ENCODE assay signal across 8 cellular contexts in genomic region chr6:113858605-113859348, GRCh38. TPM values are rescaled to one million over a fixed set of nuclear protein-coding genes. Genes with fewer than 3 reads are reported as not detected.
A peak's percentile ranks its signal among the peaks of the same experiment; 100 is the strongest.
DNase-seq lines count a peak whose midpoint lies in the region; ATAC-seq and TF ChIP-seq lines count a peak whose summit lies in the region.

No MANE protein-coding gene starts in this region.

- peak overlapping the region; percentile 81 to 82 for H3K27ac ChIP-seq in liver (ENCODE audit: low read depth in 1 of 2, low read length in 2 of 2)

- H3K4me3 ChIP-seq in BE2C (ENCODE audit: low read depth, low read length) = peak overlapping the region; percentile 90
- peak overlapping the region; percentile 40 to 70 (median 51) for H3K4me3 ChIP-seq in liver (ENCODE audit: low read depth in 1 of 3, low read length in 3 of 3)

- H3K9ac ChIP-seq in liver (ENCODE audit: low read depth in 1 of 2, low read length in 2 of 2) = peak overlapping the region; percentile 10 to 80

- H3K9me3 ChIP-seq in BE2C = no peaks in the 10 kb centered on the region
- H3K9me3 ChIP-seq in liver (ENCODE audit: control insufficient read depth in 4 of 4, low read length in 3 of 4) = no peaks in the 10 kb centered on the region

- under 1% methylated on average over 59 of the region's 59 CpGs for WGBS in liver

- peak; percentile 91 for TF ChIP-seq POLR2A in GM19099 (IDR thresholded peaks at IDR 0.05; ENCODE audit: extremely low read depth, insufficient read length, low read depth)

- H3K36me3 ChIP-seq in BE2C (peaks cover 16% of the 10 kb centered on the region), liver (ENCODE audit: control insufficient read depth in 4 of 4, insufficient read depth in 3 of 4, low read depth in 1 of 4, low read length in 3 of 4) (no peaks in the 10 kb centered on the region)

- DNase-seq in BE2C (peak; percentile 94), NCI-H460 (ENCODE audit: extremely low read depth, low read depth) (peak; percentile 58), dedifferentiated amniotic fluid mesenchymal stem cell (ENCODE audit: extremely low spot score) (peak; percentile 88)
- DNase-seq in activated CD4-positive, alpha-beta T cell treated with anti-CD3 and anti-CD28 coated beads, Interleukin-2, amount 50 U/mL, for 1 hour = peak; percentile 53
- peak; percentile 73 for DNase-seq in stimulated activated CD4-positive, alpha-beta T cell treated with anti-CD3 and anti-CD28 coated beads, Interleukin-4, amount 100 ng/mL, for 24 hours

- peak; percentile 84 for ATAC-seq in HG03354 (IDR thresholded peaks at IDR 0.05; ENCODE audit: poor library complexity, severe bottlenecking, unreplicated experiment)

- TF ChIP-seq RAD21 in liver (IDR thresholded peaks at IDR 0.05) = peak; percentile 80 to 86

- no peaks in the 10 kb centered on the region for H3K27me3 ChIP-seq in BE2C
- H3K27me3 ChIP-seq in liver (ENCODE audit: control insufficient read depth in 4 of 4, insufficient read depth in 4 of 4, low read length in 3 of 4) = peaks cover 0 to 3% (median 0%) of the 10 kb centered on the region in 4 donors

- no peaks in the 10 kb centered on the region; the same call in 1 of the 2 replicates for H3K4me1 ChIP-seq in BE2C
- peaks cover 12 to 40% (median 28%) of the 10 kb centered on the region in 4 donors for H3K4me1 ChIP-seq in liver (ENCODE audit: control insufficient read depth in 4 of 4, insufficient read depth in 4 of 4, low read length in 3 of 4)

- TF ChIP-seq CTCF in BE2C (IDR thresholded peaks at IDR 0.05; ENCODE audit: low read depth, low read length) (peak; percentile 71), liver (IDR thresholded peaks at IDR 0.05; ENCODE audit: low read depth, low read length, missing input control) (peak; percentile 95)

TF ChIP-seq in liver, 16 proteins besides CTCF, POLR2A, EP300 and RAD21:
- TF ChIP-seq HNF4G (IDR thresholded peaks at IDR 0.05) = no peak
- TF ChIP-seq EGR1 (IDR thresholded peaks at IDR 0.05; ENCODE audit: low read depth in 2 of 2) = no peak
- no peak for TF ChIP-seq HNF4A (conservative IDR thresholded peaks at IDR 0.05)
- no peak for TF ChIP-seq FOXA2 (IDR thresholded peaks at IDR 0.05)
- TF ChIP-seq RXRA (IDR thresholded peaks at IDR 0.05) = no peak
- no peak for TF ChIP-seq JUND (IDR thresholded peaks at IDR 0.05)
- TF ChIP-seq NR2F2 (IDR thresholded peaks at IDR 0.05) = peak; percentile 1
- peak; percentile 27 for TF ChIP-seq REST (IDR thresholded peaks at IDR 0.05)
- no peak for TF ChIP-seq FOXA1 (IDR thresholded peaks at IDR 0.05)
- peak; percentile 23 for TF ChIP-seq SP1 (IDR thresholded peaks at IDR 0.05)
- no peak for TF ChIP-seq MAX (IDR thresholded peaks at IDR 0.05)
- TF ChIP-seq ZBTB33 (IDR thresholded peaks at IDR 0.05) = no peak
- no peak for TF ChIP-seq GABPA (IDR thresholded peaks at IDR 0.05 in 1 of 2, conservative IDR thresholded peaks at IDR 0.05 in 1 of 2)
- no peak for TF ChIP-seq YY1 (IDR thresholded peaks at IDR 0.05)
- TF ChIP-seq TAF1 (conservative IDR thresholded peaks at IDR 0.05) = peak; percentile 33
- TF ChIP-seq ATF3 (IDR thresholded peaks at IDR 0.05) = no peak

RNA-seq across cellular contexts. Expression of gene MARCKS, which starts 1.6 kb away (rescaled TPM):
- 45.7 TPM for polyA plus RNA-seq in BE2C (2012; ENCODE audit: insufficient read depth, insufficient read length, low read depth)
- 10.1 and 11.1 TPM in 2 replicates for total RNA-seq in NCI-H460 (2014; rRNA removed; shearing (Covaris generic))
- 3.4 and 4.3 TPM in 2 replicates for polyA plus RNA-seq in NCI-H460 (2014; cell fraction: nucleus; rRNA removed)
- total RNA-seq in liver = 10 to 100 TPM in 1 of 2 donors, 1 to 10 TPM in 1; 3.6 to 31.6 TPM
- 1 to 10 TPM; 5.1 to 6.6 TPM for polyA plus RNA-seq in liver

Comparison
In these comparisons a context has a peak if more than half of its experiments do, and no peak if none do; other contexts are left out.
1. Peak in every context shown above with its lines: DNase-seq, ATAC-seq, H3K4me3 ChIP-seq and H3K27ac ChIP-seq.